Comparison of ENCODE assay signal across 14 cellular contexts in genomic region chr13:21987793-21988192, GRCh38.
A peak's percentile ranks its signal among the peaks of the same experiment; 100 is the strongest.
DNase-seq lines count a peak whose midpoint lies in the region; ATAC-seq, FAIRE-seq and TF ChIP-seq lines count a peak whose summit lies in the region.
"Had no signal": no experiment of that assay in that cellular context is flagged by ENCODE, and none has a peak within 500 bp of the region (broad histone marks: within the 10 kb centered on the region; RNA-seq: fewer than 3 reads in every experiment).

No MANE protein-coding gene starts in this region.

- H3K4me3 Mint-ChIP-seq in stimulated activated naive CD8-positive, alpha-beta T cell treated with anti-CD3 and anti-CD28 coated beads, Interleukin-15, amount 100 ng/mL, for 72 hours = no peak overlapping the region
- H3K4me3 Mint-ChIP-seq: CD14-positive monocyte had no signal

- no peaks in the 10 kb centered on the region for H3K9me1 ChIP-seq in K562 (ENCODE audit: control insufficient read depth, insufficient read depth, low read length)

- H3K4me1 ChIP-seq in K562 (replicated peaks in 1 of 2; ENCODE audit: control insufficient read depth in 2 of 2, insufficient read depth in 2 of 2, low read length in 2 of 2) = no peaks in the 10 kb centered on the region; a peak in 2 of 5 replicates

- no peak overlapping the region for H3K27ac ChIP-seq in K562 (ENCODE audit: extremely low read depth, low read depth, low read length)

- in situ Hi-C loops in K562 (cut with MboI) = no loop called here

- no TSS peak for BruUV-seq in K562 (replicated peaks; lab: Mats Ljungman, UMichigan)

- H3K4me1 Mint-ChIP-seq in stimulated activated naive CD8-positive, alpha-beta T cell treated with anti-CD3 and anti-CD28 coated beads, Interleukin-15, amount 100 ng/mL, for 72 hours = peaks cover 6% of the 10 kb centered on the region
- H3K4me1 Mint-ChIP-seq: CD14-positive monocyte had no signal

- no peak overlapping the region for H3K27ac Mint-ChIP-seq in stimulated activated naive CD8-positive, alpha-beta T cell treated with anti-CD3 and anti-CD28 coated beads, Interleukin-15, amount 100 ng/mL, for 72 hours

- no peak for DNase-seq in stimulated activated naive CD8-positive, alpha-beta T cell treated with anti-CD3 and anti-CD28 coated beads, Interleukin-15, Interleukin-2, amounts not matched to agents 100 U/mL and 50 U/mL, for 24 hours
- no peak for DNase-seq in stimulated activated naive CD8-positive, alpha-beta T cell treated with anti-CD3 and anti-CD28 coated beads, Interleukin-15, amount 100 ng/mL, for 72 hours
- DNase-seq in OCI-M1 (lab: John Stamatoyannopoulos, UW) (peak; percentile 93), K562 (ENCODE audit: extremely low read depth in 1 of 4, low spot score in 3 of 4) (peak; percentile 8 to 49 (median 15)), dermis blood vessel endothelial cell (no peak), NCI-H82 treated with DMSO at 0.1 percent for 48 hours (lab: John Stamatoyannopoulos, UW; ENCODE audit: unreplicated experiment) (no peak), hippocampal formation (lab: John Stamatoyannopoulos, UW) (no peak)
- DNase-seq: NCI-H1048, NCI-H1436 treated with DMSO at 0.1 percent for 48 hours, NCI-H2081, NCI-H748 treated with DMSO at 0.1 percent for 48 hours had no signal

- no peak overlapping the region for H3K4me3 ChIP-seq in K562

- intact Hi-C loops in K562 (cut with micrococcal nuclease) = no loop called here

- H2AFZ ChIP-seq in K562 (ENCODE audit: low read depth, low read length) = no peak overlapping the region

- 0 out of 5 replicates have a peak, but pooled peaks cover 0 to 5% of the 10 kb centered on the region in 2 experiments for H3K27me3 ChIP-seq in K562 (ENCODE audit: control insufficient read depth in 2 of 2, insufficient read depth in 2 of 2, low read length in 2 of 2)

- H3K27me3 Mint-ChIP-seq in stimulated activated naive CD8-positive, alpha-beta T cell treated with anti-CD3 and anti-CD28 coated beads, Interleukin-15, amount 100 ng/mL, for 72 hours = no peaks in the 10 kb centered on the region

- peak; percentile 80 for TF ChIP-seq EP300 in K562 (IDR thresholded peaks at IDR 0.05; ENCODE audit: low read length)

- H3K9me3 Mint-ChIP-seq in stimulated activated naive CD8-positive, alpha-beta T cell treated with anti-CD3 and anti-CD28 coated beads, Interleukin-15, amount 100 ng/mL, for 72 hours = peaks cover 0 to 5% of the 10 kb centered on the region in 2 donors

- ATAC-seq in stimulated activated naive CD8-positive, alpha-beta T cell treated with anti-CD3 and anti-CD28 coated beads, Interleukin-15, Interleukin-2, amounts not matched to agents 100 U/mL and 50 U/mL, for 24 hours = peak; percentile 19
- no peak for ATAC-seq in stimulated activated naive CD8-positive, alpha-beta T cell treated with anti-CD3 and anti-CD28 coated beads, Interleukin-15, amount 100 ng/mL, for 72 hours
- ATAC-seq in K562 = no peak; the same call in 2 of the 3 replicates
- ATAC-seq: Panc1, Right ventricle myocardium inferior had no signal

- no peak overlapping the region for H3K9ac ChIP-seq in K562 (ENCODE audit: insufficient read depth in 1 of 2, low read depth in 2 of 2, low read length in 2 of 2)

- POLR2A ChIA-PET in K562 (lab: Yijun Ruan, JAX) = interaction anchor here (0.9 kb wide), 2 partner anchors 9 to 1046 kb away, joined by 3 read pairs; no protein-coding TSS in a partner anchor

- H3K9me3 ChIP-seq in K562 (replicated peaks; ENCODE audit: control insufficient read depth, insufficient read depth, low read depth, low read length) = no peaks in the 10 kb centered on the region

- 0% methylated on average over 6 of the region's 7 CpGs for WGBS in K562 (ENCODE audit: insufficient coverage, low coverage, missing lambda C conversion rate)

- H3K36me3 ChIP-seq in K562 (ENCODE audit: control insufficient read depth, insufficient read depth, low read length) = no peaks in the 10 kb centered on the region

- no peaks in the 10 kb centered on the region for H4K20me1 ChIP-seq in K562 (replicated peaks; ENCODE audit: control insufficient read depth, insufficient read depth, low read length)

- no peaks in the 10 kb centered on the region for H3K79me2 ChIP-seq in K562 (ENCODE audit: control insufficient read depth, insufficient read depth, low read length)

- no peak for TF ChIP-seq CTCF in K562 (IDR thresholded peaks at IDR 0.05 in 2 of 3, conservative IDR thresholded peaks at IDR 0.05 in 1 of 3; ENCODE audit: insufficient read depth in 2 of 3, low read depth in 1 of 3, low read length in 3 of 3)

- TF ChIP-seq POLR2A in K562 (conservative IDR thresholded peaks at IDR 0.05) = no peak

- no peak overlapping the region for H3K4me2 ChIP-seq in K562 (ENCODE audit: insufficient read depth, low read length)

- CTCF ChIA-PET in K562 (lab: Yijun Ruan, JAX; ENCODE audit: low intra/inter-chr PET ratio) = no interaction called here

- FAIRE-seq in K562 (lab: Jason Lieb, UNC) = peak; percentile 48

- TF ChIP-seq RAD21 in K562 (CRISPR knock-in tag; conservative IDR thresholded peaks at IDR 0.05 in 1 of 2, IDR thresholded peaks at IDR 0.05 in 1 of 2) = no peak

TF ChIP-seq in K562, 482 proteins besides CTCF, POLR2A, EP300 and RAD21 (continues in another document):
- no peak for TF ChIP-seq ZNF444 (CRISPR knock-in tag; IDR thresholded peaks at IDR 0.05)
- no peak for TF ChIP-seq BRF2 (IDR thresholded peaks at IDR 0.05; ENCODE audit: borderline replicate concordance, insufficient read depth, insufficient read length)
- no peak for TF ChIP-seq ZBTB11 (CRISPR knock-in tag; IDR thresholded peaks at IDR 0.05)
- no peak for TF ChIP-seq CREB3 (tag; conservative IDR thresholded peaks at IDR 0.05; ENCODE audit: low read depth)
- 0 out of 2 replicates have a peak, but pooled peaks have one; percentile 18 for TF ChIP-seq MAFK (IDR thresholded peaks at IDR 0.05; ENCODE audit: low read length)
- TF ChIP-seq HNRNPK (IDR thresholded peaks at IDR 0.05; ENCODE audit: low read depth, low read length, poor library complexity, severe bottlenecking) = no peak
- TF ChIP-seq FOXJ3 (CRISPR knock-in tag; IDR thresholded peaks at IDR 0.05) = no peak
- no peak for TF ChIP-seq USF1 (CRISPR knock-in tag; IDR thresholded peaks at IDR 0.05)
- TF ChIP-seq GATA2 (CRISPR knock-in tag; IDR thresholded peaks at IDR 0.05) = peak; percentile 59
- no peak for TF ChIP-seq ZC3H4 (CRISPR knock-in tag; IDR thresholded peaks at IDR 0.05; ENCODE audit: borderline replicate concordance)
- no peak for TF ChIP-seq ELK1 (CRISPR knock-in tag; IDR thresholded peaks at IDR 0.05)
- no peak for TF ChIP-seq PTBP1 (IDR thresholded peaks at IDR 0.05; ENCODE audit: low read depth, low read length)

Comparison
In these comparisons a context has a peak if more than half of its experiments do, and no peak if none do; other contexts are left out.
1. DNase-seq: peak in OCI-M1 (single experiment) and K562 (4 of 4); none in stimulated activated naive CD8-positive, alpha-beta T cell treated with anti-CD3 and anti-CD28 coated beads, Interleukin-15, Interleukin-2, amounts not matched to agents 100 U/mL and 50 U/mL, for 24 hours (single experiment), stimulated activated naive CD8-positive, alpha-beta T cell treated with anti-CD3 and anti-CD28 coated beads, Interleukin-15, amount 100 ng/mL, for 72 hours (0 of 2), dermis blood vessel endothelial cell (single experiment), NCI-H82 treated with DMSO at 0.1 percent for 48 hours (single experiment) and hippocampal formation (0 of 2).